ENCODE assay signal across 10 cellular contexts in the genomic region with DNA sequence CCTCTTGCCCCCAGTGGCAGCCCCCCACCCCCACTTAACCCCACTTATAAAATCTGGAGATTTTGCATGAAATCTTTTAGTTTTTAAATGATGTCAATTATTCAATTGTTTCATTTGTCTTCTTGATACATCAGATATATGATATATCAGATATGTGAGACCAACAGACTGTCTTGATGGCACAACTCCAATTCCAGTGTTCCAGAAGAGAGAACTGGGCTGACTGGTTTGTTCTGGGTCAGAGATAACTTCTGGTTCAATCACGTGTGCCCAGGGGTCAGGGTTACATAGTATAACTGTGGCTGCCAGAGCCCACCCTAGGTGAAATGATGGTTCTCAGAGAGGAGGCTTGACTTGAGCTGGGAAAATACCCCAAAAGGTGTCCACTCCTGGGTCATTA.
"Had no signal": no experiment of that assay in that cellular context is flagged by ENCODE, and none has a peak within 500 bp of the region (broad histone marks: within the 10 kb centered on the region; RNA-seq: fewer than 3 reads in every experiment).

No MANE protein-coding gene starts in this region.

- H3K4me1 Mint-ChIP-seq: nephron progenitor cell had no signal

- H3K27ac ChIP-seq: tibial artery, vagina had no signal

- H3K36me3 ChIP-seq: tibial artery, vagina had no signal

- H3K27ac Mint-ChIP-seq: nephron progenitor cell had no signal

- H3K4me3 Mint-ChIP-seq: nephron progenitor cell had no signal

- H3K4me3 ChIP-seq: tibial artery, vagina had no signal

- H3K9me3 ChIP-seq: vagina had no signal

- DNase-seq: activated gamma-delta T cell treated with Interleukin-2 at 50 U/mL for 16 hours; central memory CD4-positive, alpha-beta T cell; cortex of kidney; effector CD8-positive, alpha-beta T cell; kidney; nephron progenitor cell; SW 1271; tibial artery had no signal

- H3K27me3 ChIP-seq: tibial artery, vagina had no signal

- ATAC-seq: sciatic nerve had no signal
